Comparison of ENCODE assay signal across 14 cellular contexts in genomic region chr7:154837622-154838021, GRCh38.
DNase-seq lines count a peak whose midpoint lies in the region; ATAC-seq and TF ChIP-seq lines count a peak whose summit lies in the region.
"Had no signal": no experiment of that assay in that cellular context is flagged by ENCODE, and none has a peak within 500 bp of the region (broad histone marks: within the 10 kb centered on the region; RNA-seq: fewer than 3 reads in every experiment).

No MANE protein-coding gene starts in this region.

- no peak overlapping the region for H3K27ac Mint-ChIP-seq in stimulated activated naive CD8-positive, alpha-beta T cell treated with anti-CD3 and anti-CD28 coated beads, Interleukin-15, amount 100 ng/mL, for 72 hours
- H3K27ac Mint-ChIP-seq in activated T-helper 2 cell treated with anti-CD3 and anti-CD28 coated beads, Interferon-gamma antibody, Interleukin-2, Interleukin-4, amounts not matched to agents 10 μg/mL and 5 μg/mL and 100 μg/mL, durations not matched to agents 14 hours and 24 hours and 36 hours: no peak overlapping the region
- H3K27ac Mint-ChIP-seq: activated naive CD8-positive, alpha-beta T cell treated with anti-CD3 and anti-CD28 coated beads, Interleukin-2, amount 10 ng/mL, durations not matched to agents 7 days and 5 days; CD14-positive monocyte had no signal

- H3K36me3 ChIP-seq in smooth muscle cell (ENCODE audit: low read depth): no peaks in the 10 kb centered on the region
- H3K36me3 ChIP-seq: HAP-1, SJSA1 had no signal

- H3K27ac ChIP-seq in smooth muscle cell (ENCODE audit: low read depth): no peak overlapping the region
- H3K27ac ChIP-seq: SJSA1 had no signal

- ATAC-seq in GM19043 (IDR thresholded peaks at IDR 0.05; ENCODE audit: low read depth, unreplicated experiment) (peak; percentile 96), GM21737 (IDR thresholded peaks at IDR 0.05; ENCODE audit: unreplicated experiment) (peak; percentile 97), HG03135 (IDR thresholded peaks at IDR 0.05; ENCODE audit: unreplicated experiment) (peak; percentile 98)
- no peak for ATAC-seq in stimulated activated naive CD8-positive, alpha-beta T cell treated with anti-CD3 and anti-CD28 coated beads, Interleukin-15, amount 100 ng/mL, for 72 hours
- ATAC-seq: left ventricle myocardium superior had no signal

- H3K27me3 ChIP-seq in smooth muscle cell (ENCODE audit: low read depth): no peaks in the 10 kb centered on the region
- H3K27me3 ChIP-seq: SJSA1 had no signal

- peaks cover 30% of the 10 kb centered on the region for H3K27me3 Mint-ChIP-seq in stimulated activated naive CD8-positive, alpha-beta T cell treated with anti-CD3 and anti-CD28 coated beads, Interleukin-15, amount 100 ng/mL, for 72 hours
- no peaks in the 10 kb centered on the region for H3K27me3 Mint-ChIP-seq in activated T-helper 2 cell treated with anti-CD3 and anti-CD28 coated beads, Interferon-gamma antibody, Interleukin-2, Interleukin-4, amounts not matched to agents 10 μg/mL and 5 μg/mL and 100 μg/mL, durations not matched to agents 14 hours and 24 hours and 36 hours (ENCODE audit: low read depth)

- no peaks in the 10 kb centered on the region for H3K36me3 Mint-ChIP-seq in activated T-helper 2 cell treated with anti-CD3 and anti-CD28 coated beads, Interferon-gamma antibody, Interleukin-2, Interleukin-4, amounts not matched to agents 10 μg/mL and 5 μg/mL and 100 μg/mL, durations not matched to agents 14 hours and 24 hours and 36 hours (ENCODE audit: low read depth)
- H3K36me3 Mint-ChIP-seq: activated naive CD8-positive, alpha-beta T cell treated with anti-CD3 and anti-CD28 coated beads, Interleukin-2, amount 10 ng/mL, durations not matched to agents 7 days and 5 days; CD14-positive monocyte had no signal

- H3K9me3 Mint-ChIP-seq in stimulated activated naive CD8-positive, alpha-beta T cell treated with anti-CD3 and anti-CD28 coated beads, Interleukin-15, amount 100 ng/mL, for 72 hours: peaks cover 0 to 7% of the 10 kb centered on the region in 2 donors
- no peaks in the 10 kb centered on the region for H3K9me3 Mint-ChIP-seq in activated T-helper 2 cell treated with anti-CD3 and anti-CD28 coated beads, Interferon-gamma antibody, Interleukin-2, Interleukin-4, amounts not matched to agents 10 μg/mL and 5 μg/mL and 100 μg/mL, durations not matched to agents 14 hours and 24 hours and 36 hours
- H3K9me3 Mint-ChIP-seq: activated naive CD8-positive, alpha-beta T cell treated with anti-CD3 and anti-CD28 coated beads, Interleukin-2, amount 10 ng/mL, durations not matched to agents 7 days and 5 days had no signal

- no peak for DNase-seq in smooth muscle cell (lab: John Stamatoyannopoulos, UW; ENCODE audit: unreplicated experiment)
- no peak for DNase-seq in activated naive CD4-positive, alpha-beta T cell treated with Interleukin-2 at 50 U/mL for 16 hours
- DNase-seq in stimulated activated naive CD8-positive, alpha-beta T cell treated with anti-CD3 and anti-CD28 coated beads, Interleukin-15, amount 100 ng/mL, for 72 hours: no peak
- DNase-seq in activated T-helper 2 cell treated with anti-CD3 and anti-CD28 coated beads, Interferon-gamma antibody, Interleukin-2, Interleukin-4, amounts not matched to agents 10 μg/mL and 5 μg/mL and 100 μg/mL, durations not matched to agents 14 hours and 24 hours and 36 hours (ENCODE audit: low spot score): no peak
- DNase-seq: activated naive CD8-positive, alpha-beta T cell treated with anti-CD3 and anti-CD28 coated beads, Interleukin-2, amount 10 ng/mL, durations not matched to agents 7 days and 5 days; GF-D8; hippocampal formation; left ventricle myocardium superior had no signal

- intact Hi-C loops in activated T-helper 2 cell treated with anti-CD3 and anti-CD28 coated beads, Interferon-gamma antibody, Interleukin-2, Interleukin-4, amounts not matched to agents 10 μg/mL and 5 μg/mL and 100 μg/mL, durations not matched to agents 14 hours and 24 hours and 36 hours (cut with micrococcal nuclease): no loop called here

- no peaks in the 10 kb centered on the region for H3K79me2 ChIP-seq in smooth muscle cell (ENCODE audit: low read depth)

- no peaks in the 10 kb centered on the region for H3K4me1 Mint-ChIP-seq in stimulated activated naive CD8-positive, alpha-beta T cell treated with anti-CD3 and anti-CD28 coated beads, Interleukin-15, amount 100 ng/mL, for 72 hours
- H3K4me1 Mint-ChIP-seq in activated T-helper 2 cell treated with anti-CD3 and anti-CD28 coated beads, Interferon-gamma antibody, Interleukin-2, Interleukin-4, amounts not matched to agents 10 μg/mL and 5 μg/mL and 100 μg/mL, durations not matched to agents 14 hours and 24 hours and 36 hours (ENCODE audit: low read depth): no peaks in the 10 kb centered on the region
- H3K4me1 Mint-ChIP-seq: CD14-positive monocyte had no signal

- no peak overlapping the region for H3K9ac ChIP-seq in smooth muscle cell (ENCODE audit: low read depth)

- no peaks in the 10 kb centered on the region for H3F3A ChIP-seq in smooth muscle cell (ENCODE audit: low read depth)

- no peak overlapping the region for H2AFZ ChIP-seq in smooth muscle cell (ENCODE audit: low read depth)

- no peaks in the 10 kb centered on the region for H3K9me3 ChIP-seq in smooth muscle cell (replicated peaks; ENCODE audit: low read depth)
- H3K9me3 ChIP-seq: HAP-1, SJSA1 had no signal

- H4K20me1 ChIP-seq in smooth muscle cell (ENCODE audit: low read depth): no peaks in the 10 kb centered on the region

- no peak overlapping the region for H3K4me2 ChIP-seq in smooth muscle cell

- peaks cover 12% of the 10 kb centered on the region for H3K4me1 ChIP-seq in smooth muscle cell (ENCODE audit: low read depth)
- H3K4me1 ChIP-seq: HAP-1, SJSA1 had no signal

- H3K4me3 Mint-ChIP-seq in stimulated activated naive CD8-positive, alpha-beta T cell treated with anti-CD3 and anti-CD28 coated beads, Interleukin-15, amount 100 ng/mL, for 72 hours: no peak overlapping the region
- H3K4me3 Mint-ChIP-seq in activated T-helper 2 cell treated with anti-CD3 and anti-CD28 coated beads, Interferon-gamma antibody, Interleukin-2, Interleukin-4, amounts not matched to agents 10 μg/mL and 5 μg/mL and 100 μg/mL, durations not matched to agents 14 hours and 24 hours and 36 hours (ENCODE audit: low read depth): no peak overlapping the region
- H3K4me3 Mint-ChIP-seq: activated naive CD8-positive, alpha-beta T cell treated with anti-CD3 and anti-CD28 coated beads, Interleukin-2, amount 10 ng/mL, durations not matched to agents 7 days and 5 days; CD14-positive monocyte had no signal

- TF ChIP-seq CTCF in smooth muscle cell (IDR thresholded peaks at IDR 0.05; ENCODE audit: borderline replicate concordance, insufficient read depth, poor library complexity, severe bottlenecking): no peak

- H3K4me3 ChIP-seq in smooth muscle cell: no peak overlapping the region
- H3K4me3 ChIP-seq: HAP-1, SJSA1 had no signal

- WGBS in smooth muscle cell (ENCODE audit: low lambda C conversion rate): 91% methylated on average over 5 of the region's 5 CpGs
